In genomic region chr2:149313512-149313972, GRCh38 we compare ENCODE assay signal across 8 cellular contexts. TPM values are rescaled to one million over a fixed set of nuclear protein-coding genes. Genes with fewer than 3 reads are reported as not detected.
DNase-seq lines count a peak whose midpoint lies in the region; ATAC-seq lines count a peak whose summit lies in the region.
"Had no signal": no experiment of that assay in that cellular context is flagged by ENCODE, and none has a peak within 500 bp of the region (broad histone marks: within the 10 kb centered on the region; RNA-seq: fewer than 3 reads in every experiment).

No MANE protein-coding gene starts in this region.

- peak; percentile 98 for ATAC-seq in GM21381 (IDR thresholded peaks at IDR 0.05; ENCODE audit: unreplicated experiment)
- ATAC-seq in HG03460 (IDR thresholded peaks at IDR 0.05; ENCODE audit: unreplicated experiment): peak; percentile 79
- peak; percentile 99 for ATAC-seq in left lobe of liver

- no peaks in the 10 kb centered on the region for H3K36me3 Mint-ChIP-seq in activated T-helper 2 cell treated with anti-CD3 and anti-CD28 coated beads, Interferon-gamma antibody, Interleukin-2, Interleukin-4, amounts not matched to agents 10 μg/mL and 5 μg/mL and 100 μg/mL, durations not matched to agents 14 hours and 24 hours and 36 hours (ENCODE audit: low read depth)

- peaks cover 3% of the 10 kb centered on the region for H3K4me1 Mint-ChIP-seq in activated T-helper 2 cell treated with anti-CD3 and anti-CD28 coated beads, Interferon-gamma antibody, Interleukin-2, Interleukin-4, amounts not matched to agents 10 μg/mL and 5 μg/mL and 100 μg/mL, durations not matched to agents 14 hours and 24 hours and 36 hours (ENCODE audit: low read depth)

- peaks cover 3% of the 10 kb centered on the region for H3K9me3 Mint-ChIP-seq in activated T-helper 2 cell treated with anti-CD3 and anti-CD28 coated beads, Interferon-gamma antibody, Interleukin-2, Interleukin-4, amounts not matched to agents 10 μg/mL and 5 μg/mL and 100 μg/mL, durations not matched to agents 14 hours and 24 hours and 36 hours

- in situ Hi-C loops in T47D (cut with HindIII; ENCODE audit: low pct_unique_long_range_greater_than_20kb, low sequenced_read_pairs): no loop called here

- peaks cover 3% of the 10 kb centered on the region for H3K27me3 Mint-ChIP-seq in activated T-helper 2 cell treated with anti-CD3 and anti-CD28 coated beads, Interferon-gamma antibody, Interleukin-2, Interleukin-4, amounts not matched to agents 10 μg/mL and 5 μg/mL and 100 μg/mL, durations not matched to agents 14 hours and 24 hours and 36 hours (ENCODE audit: low read depth)

- DNase-seq in GM03348 (ENCODE audit: low spot score) (peak; percentile 72), NCI-H460 (ENCODE audit: extremely low read depth, low read depth) (peak; percentile 45), T47D (ENCODE audit: low read depth in 1 of 2, low spot score in 1 of 2) (peak; percentile 58 to 64), left lobe of liver (ENCODE audit: low spot score) (no peak)
- no peak for DNase-seq in activated T-helper 2 cell treated with anti-CD3 and anti-CD28 coated beads, Interferon-gamma antibody, Interleukin-2, Interleukin-4, amounts not matched to agents 10 μg/mL and 5 μg/mL and 100 μg/mL, durations not matched to agents 14 hours and 24 hours and 36 hours (ENCODE audit: low spot score)
- DNase-seq: activated T-cell treated with anti-CD3 and anti-CD28 coated beads, Interleukin-2, amount 50 U/mL, for 4 hours had no signal

- intact Hi-C loops in activated T-helper 2 cell treated with anti-CD3 and anti-CD28 coated beads, Interferon-gamma antibody, Interleukin-2, Interleukin-4, amounts not matched to agents 10 μg/mL and 5 μg/mL and 100 μg/mL, durations not matched to agents 14 hours and 24 hours and 36 hours (cut with micrococcal nuclease): loop anchor here (5.0 kb wide), 2 partner anchors 271 to 296 kb away; no protein-coding TSS in a partner anchor

- no peak overlapping the region for H3K4me3 Mint-ChIP-seq in activated T-helper 2 cell treated with anti-CD3 and anti-CD28 coated beads, Interferon-gamma antibody, Interleukin-2, Interleukin-4, amounts not matched to agents 10 μg/mL and 5 μg/mL and 100 μg/mL, durations not matched to agents 14 hours and 24 hours and 36 hours (ENCODE audit: low read depth)
- H3K4me3 Mint-ChIP-seq: activated T-cell treated with anti-CD3 and anti-CD28 coated beads, Interleukin-2, amount 50 U/mL, for 4 hours had no signal

- no peak overlapping the region for H3K27ac Mint-ChIP-seq in activated T-helper 2 cell treated with anti-CD3 and anti-CD28 coated beads, Interferon-gamma antibody, Interleukin-2, Interleukin-4, amounts not matched to agents 10 μg/mL and 5 μg/mL and 100 μg/mL, durations not matched to agents 14 hours and 24 hours and 36 hours

RNA-seq across cellular contexts. Expression of gene LYPD6, which starts 16.8 kb away (rescaled TPM):
- 5.5 and 5.6 TPM in 2 replicates for total RNA-seq in NCI-H460 (2014; rRNA removed; shearing (Covaris generic))
- 6.9 and 11.9 TPM in 2 replicates for polyA plus RNA-seq in NCI-H460 (2014; cell fraction: nucleus; rRNA removed)
- total RNA-seq in left lobe of liver: 0.25 TPM
- total RNA-seq in activated T-helper 2 cell treated with anti-CD3 and anti-CD28 coated beads, Interferon-gamma antibody, Interleukin-2, Interleukin-4, amounts not matched to agents 10 μg/mL and 5 μg/mL and 100 μg/mL, durations not matched to agents 14 hours and 24 hours and 36 hours: not detected in 2 replicates
- total RNA-seq: activated T-cell treated with anti-CD3 and anti-CD28 coated beads, Interleukin-2, amount 50 U/mL, for 4 hours had no signal

Comparison
In these comparisons a context has a peak if more than half of its experiments do, and no peak if none do; other contexts are left out.
1. DNase-seq: peak in GM03348 (single experiment), NCI-H460 (single experiment) and T47D (2 of 2); none in left lobe of liver (single experiment) and activated T-helper 2 cell treated with anti-CD3 and anti-CD28 coated beads, Interferon-gamma antibody, Interleukin-2, Interleukin-4, amounts not matched to agents 10 μg/mL and 5 μg/mL and 100 μg/mL, durations not matched to agents 14 hours and 24 hours and 36 hours (single experiment).
2. Peak in every context shown above with its lines, with median percentiles within 50 percentile points of each other: ATAC-seq.